In genomic region chr9:128082173-128082572, GRCh38 we compare ENCODE assay signal across 9 cellular contexts. TPM values are rescaled to one million over a fixed set of nuclear protein-coding genes. Genes with fewer than 3 reads are reported as not detected.
A peak's percentile ranks its signal among the peaks of the same experiment; 100 is the strongest.
DNase-seq lines count a peak whose midpoint lies in the region; TF ChIP-seq lines count a peak whose summit lies in the region.
"Had no signal": no experiment of that assay in that cellular context is flagged by ENCODE, and none has a peak within 500 bp of the region (broad histone marks: within the 10 kb centered on the region; RNA-seq: fewer than 3 reads in every experiment).

No MANE protein-coding gene starts in this region.

- H3K4me3 ChIP-seq in H7 (ENCODE audit: insufficient read depth, low read depth, low read length) = no peak overlapping the region
- no peak overlapping the region for H3K4me3 ChIP-seq in SK-N-MC
- H3K4me3 ChIP-seq in esophagus squamous epithelium = no peak overlapping the region
- no peak overlapping the region for H3K4me3 ChIP-seq in skin epidermis
- no peak overlapping the region for H3K4me3 ChIP-seq in ovary

- peak; percentile 58 for DNase-seq in H7
- DNase-seq in SK-N-MC (ENCODE audit: low read depth, low spot score) = no peak
- DNase-seq in esophagus squamous epithelium (lab: John Stamatoyannopoulos, UW) = no peak
- no peak for DNase-seq in iPS-NIHi7 (ENCODE audit: extremely low spot score)
- no peak for DNase-seq in H4 (ENCODE audit: low spot score)
- DNase-seq in effector CD8-positive, alpha-beta T cell (lab: John Stamatoyannopoulos, UW) = no peak
- DNase-seq in ovary = no peak
- DNase-seq: activated CD8-positive, alpha-beta memory T cell treated with anti-CD3 and anti-CD28 coated beads, Interleukin-2, amount 50 U/mL, for 4 hours had no signal

- intact Hi-C loops in esophagus squamous epithelium (cut with DNase I) (no loop called here), ovary (cut with DNase I) (no loop called here)

- 38 to 49% methylated on average over 6 of the region's 6 CpGs for WGBS in esophagus squamous epithelium, 2 donors
- 27 to 30% (median 29%) methylated on average over 6 of the region's 6 CpGs for WGBS in ovary, 3 donors

- H3K9me3 ChIP-seq in SK-N-MC (ENCODE audit: low read depth, low read length) = no peaks in the 10 kb centered on the region
- no peaks in the 10 kb centered on the region for H3K9me3 ChIP-seq in esophagus squamous epithelium
- H3K9me3 ChIP-seq in ovary = no peaks in the 10 kb centered on the region

- TF ChIP-seq CTCF in esophagus squamous epithelium (IDR thresholded peaks at IDR 0.05) (no peak), ovary (IDR thresholded peaks at IDR 0.05) (no peak)

- TF ChIP-seq EP300 in ovary (IDR thresholded peaks at IDR 0.05) = no peak

- H3K27me3 ChIP-seq in H7 (ENCODE audit: control insufficient read depth, insufficient read depth, low read length) = no peaks in the 10 kb centered on the region
- H3K27me3 ChIP-seq in esophagus squamous epithelium = no peaks in the 10 kb centered on the region
- H3K27me3 ChIP-seq in ovary = no peaks in the 10 kb centered on the region

- no peak overlapping the region for H3K9ac ChIP-seq in SK-N-MC (ENCODE audit: insufficient read length)

- H3K4me1 ChIP-seq in esophagus squamous epithelium (peaks cover 38 to 76% (median 44%) of the 10 kb centered on the region in 3 donors), ovary (ENCODE audit: insufficient read depth) (peaks cover 39% of the 10 kb centered on the region)

- no peak for TF ChIP-seq POLR2A in esophagus squamous epithelium (IDR thresholded peaks at IDR 0.05)
- no peak for TF ChIP-seq POLR2A in ovary (IDR thresholded peaks at IDR 0.05)

- H3K27ac ChIP-seq in SK-N-MC = peak overlapping the region; percentile 66
- peak overlapping the region; percentile 56 to 88 (median 84) for H3K27ac ChIP-seq in esophagus squamous epithelium
- peak overlapping the region in 18 of 21 experiments; percentile 14 to 76 (median 60) for H3K27ac ChIP-seq in skin epidermis
- H3K27ac ChIP-seq in ovary = peak overlapping the region in 1 of 2 donors; percentile 77

- H3K36me3 ChIP-seq in H7 (replicated peaks; ENCODE audit: control insufficient read depth, insufficient read depth, low read length) (no peaks in the 10 kb centered on the region), SK-N-MC (ENCODE audit: insufficient read depth, low read length) (peaks cover 10% of the 10 kb centered on the region; the same call in 1 of the 2 replicates), esophagus squamous epithelium (peaks cover 0 to 4% (median 0%) of the 10 kb centered on the region in 3 donors), ovary (no peaks in the 10 kb centered on the region)

RNA-seq across cellular contexts. Expression of gene SLC25A25, which starts 14.1 kb away (rescaled TPM):
- total RNA-seq in H7 (2014; rRNA removed; shearing (Covaris generic)) = 23.1 and 23.7 TPM in 2 replicates
- total RNA-seq in esophagus squamous epithelium (10 to 100 TPM; 15.8 to 37.9 (median 24.1) TPM), ovary (10 to 100 TPM; 24.1 to 90.1 (median 40.0) TPM)
- 4.7 and 5.8 TPM in 2 replicates for total RNA-seq in H4 (2014; rRNA removed; shearing (Covaris generic))
- 10 to 100 TPM; 23.4 to 28.6 TPM for polyA plus RNA-seq in ovary

RNA-seq across cellular contexts. Expression of gene NAIF1, which starts 15.1 kb away (rescaled TPM):
- total RNA-seq in H7 (2014; rRNA removed; shearing (Covaris generic)) = 10.3 and 12.3 TPM in 2 replicates
- total RNA-seq in esophagus squamous epithelium (1 to 10 TPM; 6.3 to 8.8 (median 7.8) TPM), ovary (10 to 100 TPM in 1 of 7 donors, 1 to 10 TPM in 6; 4.1 to 10.9 (median 5.9) TPM)
- 6.5 and 12.3 TPM in 2 replicates for total RNA-seq in H4 (2014; rRNA removed; shearing (Covaris generic))
- polyA plus RNA-seq in ovary = 1 to 10 TPM; 6.6 to 9.0 TPM

RNA-seq across cellular contexts. Expression of gene PTGES2, which starts 45.4 kb away (rescaled TPM):
- 143 and 197 TPM in 2 replicates for total RNA-seq in H7 (2014; rRNA removed; shearing (Covaris generic))
- 100 to 1,000 TPM in 1 of 4 donors, 10 to 100 TPM in 3; 54.2 to 118 (median 83.0) TPM for total RNA-seq in esophagus squamous epithelium
- total RNA-seq in H4 (2014; rRNA removed; shearing (Covaris generic)) = 25.7 and 37.0 TPM in 2 replicates
- total RNA-seq in ovary = 10 to 100 TPM; 33.7 to 69.5 (median 61.3) TPM
- polyA plus RNA-seq in ovary = 10 to 100 TPM; 19.6 to 33.8 TPM
